Comparison of ENCODE assay signal across 8 cellular contexts in the genomic region with DNA sequence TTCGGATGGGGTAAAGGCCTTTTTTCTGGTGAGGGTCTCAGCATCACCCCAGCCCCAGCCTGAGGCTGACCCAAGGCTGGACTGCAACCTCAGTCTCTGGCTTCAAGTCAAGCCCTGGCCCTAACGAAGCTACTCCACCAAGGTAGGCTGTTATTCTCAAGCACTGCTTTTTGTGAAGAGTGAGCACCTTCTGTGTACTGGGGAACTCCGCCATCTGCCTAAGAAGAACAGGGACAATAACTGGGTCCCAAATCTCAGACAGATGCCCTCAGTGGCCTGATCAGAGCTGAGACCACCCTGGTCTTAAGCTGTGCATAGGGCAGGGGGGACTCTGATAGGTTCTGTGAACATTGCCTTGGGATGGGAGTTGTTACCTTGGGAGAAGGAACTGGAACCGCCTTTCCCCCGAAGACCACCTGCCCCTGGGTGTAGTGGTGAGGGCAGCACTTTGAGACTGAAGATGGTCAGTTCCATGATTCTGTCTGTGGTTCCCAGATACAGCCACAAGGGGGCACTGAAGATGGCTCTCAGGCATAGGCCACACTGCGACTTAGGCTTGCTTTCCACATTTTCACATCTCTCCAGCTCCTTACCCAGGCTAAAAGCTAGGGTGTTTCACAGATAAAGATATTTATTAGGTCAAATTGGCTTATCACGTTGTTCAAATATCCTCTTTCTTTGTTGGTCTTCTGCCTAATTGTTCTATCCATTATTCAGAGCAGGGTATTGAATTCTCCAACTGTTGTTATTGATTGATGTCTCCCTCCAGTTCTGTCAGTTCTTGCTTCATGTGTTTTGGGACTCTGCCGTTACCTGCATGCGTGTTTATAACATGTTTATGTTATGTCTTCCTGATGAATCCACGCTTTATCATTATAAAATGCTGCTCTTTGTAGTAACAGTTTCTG.
DNase-seq lines count a peak whose midpoint lies in the region; ATAC-seq and TF ChIP-seq lines count a peak whose summit lies in the region.

No MANE protein-coding gene starts in this region.

- ATAC-seq in HG02678 (IDR thresholded peaks at IDR 0.05; ENCODE audit: unreplicated experiment) (peak; percentile 68), GM19023 (IDR thresholded peaks at IDR 0.05; ENCODE audit: unreplicated experiment) (no peak)
- ATAC-seq in activated CD4-positive, CD25-positive, alpha-beta regulatory T cell treated with anti-CD3 and anti-CD28 coated beads, Interleukin-2, amount 50 U/mL, for 24 hours, result peak; percentile 75 to 78

- peak; percentile 67 for TF ChIP-seq CTCF in GM12801 (IDR thresholded peaks at IDR 0.05; ENCODE audit: extremely low read depth, insufficient read length)

- peak; percentile 83 for DNase-seq in NCI-H2227 (lab: John Stamatoyannopoulos, UW; ENCODE audit: unreplicated experiment)
- peak; percentile 53 for DNase-seq in central memory CD4-positive, alpha-beta T cell
- DNase-seq in kidney tubule cell (ENCODE audit: low spot score), result peak; percentile 66
- DNase-seq in stimulated activated CD4-positive, alpha-beta T cell treated with anti-CD3 and anti-CD28 coated beads, Interleukin-4, amount 100 ng/mL, for 1 hour, result peak; percentile 64
